1 cellular context compared by ENCODE assay signal in genomic region chr11:27201454-27202302, GRCh38.
A peak's percentile ranks its signal among the peaks of the same experiment; 100 is the strongest.
TF ChIP-seq lines count a peak whose summit lies in the region.

No MANE protein-coding gene starts in this region.

TF ChIP-seq in K562, 482 proteins besides CTCF, POLR2A, EP300 and RAD21 (continued from another document):
- TF ChIP-seq, protein P1, sequence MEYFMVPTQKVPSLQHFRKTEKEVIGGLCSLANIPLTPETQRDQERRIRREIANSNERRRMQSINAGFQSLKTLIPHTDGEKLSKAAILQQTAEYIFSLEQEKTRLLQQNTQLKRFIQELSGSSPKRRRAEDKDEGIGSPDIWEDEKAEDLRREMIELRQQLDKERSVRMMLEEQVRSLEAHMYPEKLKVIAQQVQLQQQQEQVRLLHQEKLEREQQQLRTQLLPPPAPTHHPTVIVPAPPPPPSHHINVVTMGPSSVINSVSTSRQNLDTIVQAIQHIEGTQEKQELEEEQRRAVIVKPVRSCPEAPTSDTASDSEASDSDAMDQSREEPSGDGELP (CRISPR knock-in tag; IDR thresholded peaks at IDR 0.05; ENCODE audit: borderline replicate concordance): peak; percentile 82
- TF ChIP-seq, protein P2, sequence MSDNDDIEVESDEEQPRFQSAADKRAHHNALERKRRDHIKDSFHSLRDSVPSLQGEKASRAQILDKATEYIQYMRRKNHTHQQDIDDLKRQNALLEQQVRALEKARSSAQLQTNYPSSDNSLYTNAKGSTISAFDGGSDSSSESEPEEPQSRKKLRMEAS (CRISPR knock-in tag; IDR thresholded peaks at IDR 0.05): peak; percentile 79
- TF ChIP-seq ZNF318 (IDR thresholded peaks at IDR 0.05; ENCODE audit: borderline replicate concordance in 1 of 2, low read depth in 1 of 2): no peak
